Comparison of ENCODE assay signal across 9 cellular contexts in genomic region chr12:12899530-12900380, GRCh38. TPM values are rescaled to one million over a fixed set of nuclear protein-coding genes. Genes with fewer than 3 reads are reported as not detected.
DNase-seq lines count a peak whose midpoint lies in the region; ATAC-seq, FAIRE-seq and TF ChIP-seq lines count a peak whose summit lies in the region.
"Had no signal": no experiment of that assay in that cellular context is flagged by ENCODE, and none has a peak within 500 bp of the region (broad histone marks: within the 10 kb centered on the region; RNA-seq: fewer than 3 reads in every experiment).

No MANE protein-coding gene starts in this region.

- H3K4me1 ChIP-seq in BE2C = no peaks in the 10 kb centered on the region

- TF ChIP-seq CTCF in bronchial epithelial cell (IDR thresholded peaks at IDR 0.05; ENCODE audit: insufficient read depth, low read length, severe bottlenecking) (no peak), BE2C (IDR thresholded peaks at IDR 0.05; ENCODE audit: low read depth, low read length) (no peak)

- H3K9me3 ChIP-seq in BE2C = no peaks in the 10 kb centered on the region

- H3K4me3 ChIP-seq in bronchial epithelial cell (ENCODE audit: low read depth, low read length) (no peak overlapping the region), BE2C (ENCODE audit: low read depth, low read length) (no peak overlapping the region)
- H3K4me3 ChIP-seq: dorsolateral prefrontal cortex had no signal

- DNase-seq in AG08395 (ENCODE audit: low spot score) = peak; percentile 66
- peak; percentile 66 for DNase-seq in HK-2 (ENCODE audit: unreplicated experiment)
- DNase-seq in bronchial epithelial cell (ENCODE audit: low read depth) = peak; percentile 95
- DNase-seq in pulmonary artery endothelial cell (ENCODE audit: low read depth, low spot score) = peak; percentile 64
- no peak for DNase-seq in NCI-H2196 treated with DMSO at 0.1 percent for 48 hours (lab: John Stamatoyannopoulos, UW; ENCODE audit: unreplicated experiment)
- no peak for DNase-seq in BE2C
- no peak for DNase-seq in NCI-H345 (lab: John Stamatoyannopoulos, UW)

- peak; percentile 87 for ATAC-seq in GM19452 (IDR thresholded peaks at IDR 0.05; ENCODE audit: unreplicated experiment)

- H3K27me3 ChIP-seq in bronchial epithelial cell (ENCODE audit: control insufficient read depth, insufficient read depth, low read length) = no peaks in the 10 kb centered on the region
- peaks cover 46% of the 10 kb centered on the region for H3K27me3 ChIP-seq in BE2C

- peak; percentile 82 for FAIRE-seq in bronchial epithelial cell (lab: Jason Lieb, UNC)

- peaks cover 1% of the 10 kb centered on the region for H3K36me3 ChIP-seq in bronchial epithelial cell (ENCODE audit: control insufficient read depth, insufficient read depth, low read length)
- no peaks in the 10 kb centered on the region for H3K36me3 ChIP-seq in BE2C

RNA-seq across cellular contexts. Expression of gene GPRC5A, which starts 8.4 kb away (rescaled TPM):
- total RNA-seq in bronchial epithelial cell = 16.1 and 19.3 TPM in 2 replicates
- total RNA-seq in pulmonary artery endothelial cell = 10.4 and 15.1 TPM in 2 replicates
- polyA plus RNA-seq in BE2C (2012; ENCODE audit: insufficient read depth, insufficient read length, low read depth) = not detected

RNA-seq across cellular contexts. Expression of gene GPRC5D, which starts 52.2 kb away (rescaled TPM):
- total RNA-seq in bronchial epithelial cell = 0.77 TPM in 1 of 2 replicates, not detected in the other
- total RNA-seq in pulmonary artery endothelial cell = 0.11 TPM in 1 of 2 replicates, not detected in the other
- 1.3 TPM for polyA plus RNA-seq in BE2C (2012; ENCODE audit: insufficient read depth, insufficient read length, low read depth)

Comparison
In these comparisons a context has a peak if more than half of its experiments do, and no peak if none do; other contexts are left out.
1. DNase-seq: peak in AG08395 (single experiment), HK-2 (single experiment), bronchial epithelial cell (single experiment) and pulmonary artery endothelial cell (single experiment); none in NCI-H2196 treated with DMSO at 0.1 percent for 48 hours (single experiment), BE2C (single experiment) and NCI-H345 (single experiment).